Comparison of ENCODE assay signal across 8 cellular contexts in genomic region chr3:128681277-128681829, GRCh38. TPM values are rescaled to one million over a fixed set of nuclear protein-coding genes. Genes with fewer than 3 reads are reported as not detected.
DNase-seq lines count a peak whose midpoint lies in the region; ATAC-seq and TF ChIP-seq lines count a peak whose summit lies in the region.

No MANE protein-coding gene starts in this region.

- H3K4me3 ChIP-seq in BLaER1 (peak overlapping the region; percentile 74), HL-60 (replicated peaks; ENCODE audit: insufficient read depth, low read length) (peak overlapping the region; percentile 53), iPS DF 6.9 (ENCODE audit: low read length) (peak overlapping the region; percentile 52; the same call in 1 of the 2 replicates), smooth muscle cell (peak overlapping the region; percentile 69)

- no peak for ATAC-seq in HG03354 (IDR thresholded peaks at IDR 0.05; ENCODE audit: poor library complexity, severe bottlenecking, unreplicated experiment)
- no peak for ATAC-seq in GM19324 (IDR thresholded peaks at IDR 0.05; ENCODE audit: low FRiP score, unreplicated experiment)
- ATAC-seq in GM21717 (IDR thresholded peaks at IDR 0.05; ENCODE audit: unreplicated experiment): no peak

- H3K27ac Mint-ChIP-seq in activated CD4-positive, alpha-beta memory T cell treated with anti-CD3 and anti-CD28 coated beads for 36 hours: peak overlapping the region; percentile 97

- WGBS in iPS DF 6.9 (ENCODE audit: insufficient coverage, insufficient read length): no CpG with 5 or more reads among the region's 14 CpGs
- 31% methylated on average over 14 of the region's 14 CpGs for WGBS in smooth muscle cell (ENCODE audit: low lambda C conversion rate)

- H3K9me3 ChIP-seq in BLaER1 (no peaks in the 10 kb centered on the region), iPS DF 6.9 (ENCODE audit: control insufficient read depth, insufficient read depth, low read length) (no peaks in the 10 kb centered on the region), smooth muscle cell (replicated peaks; ENCODE audit: low read depth) (no peaks in the 10 kb centered on the region)

- H3K79me2 ChIP-seq in smooth muscle cell (ENCODE audit: low read depth): no peaks in the 10 kb centered on the region

- H3K27ac ChIP-seq in BLaER1 (peak overlapping the region; percentile 98), HL-60 (replicated peaks) (peak overlapping the region; percentile 97), iPS DF 6.9 (ENCODE audit: low read length) (no peak overlapping the region), smooth muscle cell (ENCODE audit: low read depth) (peak overlapping the region; percentile 96)

- H3K27me3 ChIP-seq in BLaER1 (no peaks in the 10 kb centered on the region), HL-60 (ENCODE audit: insufficient read depth, poor library complexity, severe bottlenecking) (no peaks in the 10 kb centered on the region), iPS DF 6.9 (ENCODE audit: control insufficient read depth, insufficient read depth, low read length) (peaks cover 10% of the 10 kb centered on the region; the same call in 1 of the 2 replicates), smooth muscle cell (ENCODE audit: low read depth) (no peaks in the 10 kb centered on the region)

- DNase-seq in HL-60 (ENCODE audit: low read depth in 1 of 2, low spot score in 1 of 2) (peak in 1 of 2 experiments; percentile 71), iPS DF 6.9 (ENCODE audit: low read depth, low spot score) (no peak), smooth muscle cell (lab: John Stamatoyannopoulos, UW; ENCODE audit: unreplicated experiment) (no peak)
- DNase-seq in activated CD4-positive, alpha-beta memory T cell treated with anti-CD3 and anti-CD28 coated beads for 36 hours: no peak

- H3K4me3 Mint-ChIP-seq in activated CD4-positive, alpha-beta memory T cell treated with anti-CD3 and anti-CD28 coated beads for 36 hours: peak overlapping the region; percentile 91

- H3K9ac ChIP-seq in BLaER1 (peak overlapping the region; percentile 94), smooth muscle cell (ENCODE audit: low read depth) (peak overlapping the region; percentile 95)

- no peak for TF ChIP-seq CTCF in HL-60 (IDR thresholded peaks at IDR 0.05; ENCODE audit: insufficient read depth, low read length)
- TF ChIP-seq CTCF in smooth muscle cell (IDR thresholded peaks at IDR 0.05; ENCODE audit: borderline replicate concordance, insufficient read depth, poor library complexity, severe bottlenecking): no peak

- peaks cover 12% of the 10 kb centered on the region for H3F3A ChIP-seq in smooth muscle cell (ENCODE audit: low read depth)

- peak overlapping the region; percentile 90 for H3K4me2 ChIP-seq in BLaER1
- H3K4me2 ChIP-seq in smooth muscle cell: peak overlapping the region; percentile 93

- H3K4me1 Mint-ChIP-seq in activated CD4-positive, alpha-beta memory T cell treated with anti-CD3 and anti-CD28 coated beads for 36 hours (ENCODE audit: low read depth): peaks cover 20% of the 10 kb centered on the region

- peak overlapping the region; percentile 98 for H2AFZ ChIP-seq in smooth muscle cell (ENCODE audit: low read depth)

- no peaks in the 10 kb centered on the region for H3K27me3 Mint-ChIP-seq in activated CD4-positive, alpha-beta memory T cell treated with anti-CD3 and anti-CD28 coated beads for 36 hours

- intact Hi-C loops in activated CD4-positive, alpha-beta memory T cell treated with anti-CD3 and anti-CD28 coated beads for 36 hours (cut with micrococcal nuclease): loop anchor here (1.0 kb wide), 2 partner anchors 45 to 194 kb away; partner anchors contain the start of gene RAB7A

- no peaks in the 10 kb centered on the region for H3K36me3 Mint-ChIP-seq in activated CD4-positive, alpha-beta memory T cell treated with anti-CD3 and anti-CD28 coated beads for 36 hours

- H3K4me1 ChIP-seq in BLaER1 (peaks cover 38% of the 10 kb centered on the region), iPS DF 6.9 (ENCODE audit: control insufficient read depth, insufficient read depth, low read length) (no peaks in the 10 kb centered on the region; the same call in none of the 2 replicates), smooth muscle cell (ENCODE audit: low read depth) (peaks cover 7% of the 10 kb centered on the region)

- POLR2A ChIA-PET in activated CD4-positive, alpha-beta memory T cell treated with anti-CD3 and anti-CD28 coated beads for 36 hours (lab: Charles Lee): interaction anchor here (0.7 to 2.8 kb wide), 11 partner anchors 31 to 198 kb away, joined by 3 to 25 read pairs (median 9); partner anchors contain the start of genes ACAD9 and RPN1

- H4K20me1 ChIP-seq in BLaER1: no peaks in the 10 kb centered on the region
- no peaks in the 10 kb centered on the region for H4K20me1 ChIP-seq in smooth muscle cell (ENCODE audit: low read depth)

- no peaks in the 10 kb centered on the region for H3K9me3 Mint-ChIP-seq in activated CD4-positive, alpha-beta memory T cell treated with anti-CD3 and anti-CD28 coated beads for 36 hours

- H3K36me3 ChIP-seq in BLaER1 (no peaks in the 10 kb centered on the region), iPS DF 6.9 (ENCODE audit: control insufficient read depth, insufficient read depth, low read length) (no peaks in the 10 kb centered on the region), smooth muscle cell (ENCODE audit: low read depth) (no peaks in the 10 kb centered on the region)

- CTCF ChIA-PET in activated CD4-positive, alpha-beta memory T cell treated with anti-CD3 and anti-CD28 coated beads for 36 hours (lab: Charles Lee): interaction anchor here (1.0 to 3.0 kb wide), 33 partner anchors 10 to 212 kb away, joined by 3 to 114 read pairs (median 7); partner anchors contain the start of genes ACAD9, RAB7A and RPN1

RNA-seq across cellular contexts. Expression of gene RPN1, which starts 30.7 kb away (rescaled TPM):
- total RNA-seq in activated CD4-positive, alpha-beta memory T cell treated with anti-CD3 and anti-CD28 coated beads for 36 hours: 100 to 1,000 TPM; 166 to 168 TPM
- total RNA-seq in smooth muscle cell: 420 and 505 TPM in 2 replicates
- polyA plus RNA-seq in smooth muscle cell: 431 and 520 TPM in 2 replicates

RNA-seq across cellular contexts. Expression of gene RAB7A, which starts 44.6 kb away (rescaled TPM):
- total RNA-seq in activated CD4-positive, alpha-beta memory T cell treated with anti-CD3 and anti-CD28 coated beads for 36 hours: 100 to 1,000 TPM; 264 to 272 TPM
- total RNA-seq in smooth muscle cell: 103 and 110 TPM in 2 replicates
- polyA plus RNA-seq in smooth muscle cell: 169 and 190 TPM in 2 replicates
